In the genomic region with DNA sequence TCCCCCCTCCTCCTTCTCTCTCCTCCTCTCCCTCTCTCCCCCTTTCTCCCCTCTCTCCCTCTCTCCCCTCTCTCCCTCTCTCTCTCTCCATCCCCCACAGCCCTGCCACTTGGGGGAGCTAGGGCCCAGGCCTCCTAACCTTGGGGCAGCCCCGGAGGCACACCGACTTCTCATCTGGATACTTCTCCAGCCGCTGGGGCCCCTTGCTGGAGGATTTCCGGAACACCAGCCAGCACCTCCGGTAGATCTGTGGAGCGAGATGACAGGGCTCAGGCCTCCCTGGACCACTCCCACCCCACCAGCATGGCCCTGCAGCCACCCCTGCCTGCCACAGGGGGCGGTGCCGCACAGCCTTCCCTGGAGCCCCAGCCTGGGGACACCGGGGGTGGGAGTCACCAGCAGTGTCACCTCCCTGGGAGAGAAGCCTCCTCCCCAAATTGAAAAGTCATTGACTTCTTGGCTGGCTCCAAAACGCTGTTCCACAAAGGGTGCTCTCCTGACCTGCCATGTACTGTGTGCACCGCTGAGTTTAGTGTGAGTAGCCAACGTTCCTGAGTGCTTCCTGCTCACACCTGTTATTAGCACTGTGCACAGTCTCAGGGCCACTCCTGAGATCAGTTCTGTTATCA, we compare ENCODE assay signal across 8 cellular contexts. TPM values are rescaled to one million over a fixed set of nuclear protein-coding genes. Genes with fewer than 3 reads are reported as not detected.
DNase-seq lines count a peak whose midpoint lies in the region; ATAC-seq and TF ChIP-seq lines count a peak whose summit lies in the region.

No MANE protein-coding gene starts in this region.

- H3K27me3 Mint-ChIP-seq in CD8-positive, alpha-beta T cell (ENCODE audit: low read depth) = no peaks in the 10 kb centered on the region
- H3K27me3 Mint-ChIP-seq in activated naive CD4-positive, alpha-beta T cell treated with anti-CD3 and anti-CD28 coated beads for 36 hours (ENCODE audit: low read depth) = no peaks in the 10 kb centered on the region

- peak in 6 of 7 experiments; percentile 44 to 81 (median 71) for DNase-seq in CD8-positive, alpha-beta T cell
- DNase-seq in activated naive CD4-positive, alpha-beta T cell treated with anti-CD3 and anti-CD28 coated beads for 36 hours = peak; percentile 96
- peak; percentile 76 for DNase-seq in iPS DF 6.9 (ENCODE audit: low read depth, low spot score)
- DNase-seq in stimulated activated CD4-positive, alpha-beta T cell treated with anti-CD3 and anti-CD28 coated beads, TNF-alpha, amount 100 ng/mL, for 48 hours (ENCODE audit: low read depth in 3 of 3) = peak; percentile 47 to 81 (median 77)
- DNase-seq in SW 1271 (lab: John Stamatoyannopoulos, UW) = no peak

- H3K27ac ChIP-seq in CD8-positive, alpha-beta T cell (ENCODE audit: low read depth, low read length) = no peak overlapping the region
- H3K27ac ChIP-seq in iPS DF 6.9 (ENCODE audit: low read length) = no peak overlapping the region

- H3K27me3 ChIP-seq in CD8-positive, alpha-beta T cell (ENCODE audit: insufficient read depth, low read length) = no peaks in the 10 kb centered on the region
- no peaks in the 10 kb centered on the region for H3K27me3 ChIP-seq in iPS DF 6.9 (ENCODE audit: control insufficient read depth, insufficient read depth, low read length)

- no CpG with 5 or more reads among the region's 12 CpGs for WGBS in iPS DF 6.9 (ENCODE audit: insufficient coverage, insufficient read length)

- peaks cover 15% of the 10 kb centered on the region for H3K4me1 ChIP-seq in CD8-positive, alpha-beta T cell (ENCODE audit: insufficient read depth, low read length)
- H3K4me1 ChIP-seq in iPS DF 6.9 (ENCODE audit: control insufficient read depth, insufficient read depth, low read length) = peaks cover 19% of the 10 kb centered on the region

- peak overlapping the region; percentile 21 for H3K4me3 ChIP-seq in CD8-positive, alpha-beta T cell (ENCODE audit: low read depth, low read length)
- no peak overlapping the region for H3K4me3 ChIP-seq in iPS DF 6.9 (ENCODE audit: low read length)

- no peak overlapping the region for H3K27ac Mint-ChIP-seq in CD8-positive, alpha-beta T cell
- peak overlapping the region; percentile 63 for H3K27ac Mint-ChIP-seq in activated naive CD4-positive, alpha-beta T cell treated with anti-CD3 and anti-CD28 coated beads for 36 hours

- TF ChIP-seq CTCF in CD8-positive, alpha-beta T cell (IDR thresholded peaks at IDR 0.05) = peak; percentile 87

- peaks cover 22% of the 10 kb centered on the region for H3K36me3 Mint-ChIP-seq in CD8-positive, alpha-beta T cell
- peaks cover 4% of the 10 kb centered on the region for H3K36me3 Mint-ChIP-seq in activated naive CD4-positive, alpha-beta T cell treated with anti-CD3 and anti-CD28 coated beads for 36 hours (ENCODE audit: low read depth)

- H3K36me3 ChIP-seq in CD8-positive, alpha-beta T cell (ENCODE audit: insufficient read depth, low read length) = peaks cover 5% of the 10 kb centered on the region
- H3K36me3 ChIP-seq in iPS DF 6.9 (ENCODE audit: control insufficient read depth, insufficient read depth, low read length) = peaks cover 10% of the 10 kb centered on the region; the same call in 1 of the 2 replicates

- peaks cover 13% of the 10 kb centered on the region for H3K4me1 Mint-ChIP-seq in CD8-positive, alpha-beta T cell (ENCODE audit: low read depth)
- H3K4me1 Mint-ChIP-seq in activated naive CD4-positive, alpha-beta T cell treated with anti-CD3 and anti-CD28 coated beads for 36 hours (ENCODE audit: low read depth) = peaks cover 22% of the 10 kb centered on the region

- H3K9me3 Mint-ChIP-seq in CD8-positive, alpha-beta T cell = no peaks in the 10 kb centered on the region
- H3K9me3 Mint-ChIP-seq in activated naive CD4-positive, alpha-beta T cell treated with anti-CD3 and anti-CD28 coated beads for 36 hours = no peaks in the 10 kb centered on the region

- CTCF ChIA-PET in CD8-positive, alpha-beta T cell (lab: Charles Lee) = interaction anchor here (0.6 to 5.4 kb wide), 11 partner anchors 11 to 50 kb away, joined by 3 to 28 read pairs (median 4); a partner anchor contains a TSS
- CTCF ChIA-PET in activated naive CD4-positive, alpha-beta T cell treated with anti-CD3 and anti-CD28 coated beads for 36 hours (lab: Charles Lee) = interaction anchor here (0.9 to 6.0 kb wide), 10 partner anchors 11 to 126 kb away, joined by 3 to 71 read pairs (median 5); a partner anchor contains a TSS

- POLR2A ChIA-PET in CD8-positive, alpha-beta T cell (lab: Charles Lee) = interaction anchor here (0.8 to 1.2 kb wide), 2 partner anchors 14 to 44 kb away, joined by 3 to 5 read pairs; a partner anchor contains a TSS

- intact Hi-C loops in CD8-positive, alpha-beta T cell (cut with DNase I, micrococcal nuclease) = loop anchor here (1.0 kb wide), 2 partner anchors 43 to 100 kb away; no protein-coding TSS in a partner anchor
- intact Hi-C loops in activated naive CD4-positive, alpha-beta T cell treated with anti-CD3 and anti-CD28 coated beads for 36 hours (cut with micrococcal nuclease) = loop anchor here (1.0 to 2.0 kb wide), 8 partner anchors 10 to 259 kb away; a partner anchor contains a TSS

- peak overlapping the region; percentile 39 for H3K4me3 Mint-ChIP-seq in CD8-positive, alpha-beta T cell
- no peak overlapping the region for H3K4me3 Mint-ChIP-seq in activated naive CD4-positive, alpha-beta T cell treated with anti-CD3 and anti-CD28 coated beads for 36 hours

- ATAC-seq in CD8-positive, alpha-beta T cell = peak; percentile 98
- ATAC-seq in GM19351 (IDR thresholded peaks at IDR 0.05; ENCODE audit: unreplicated experiment) (peak; percentile 96), HG03378 (IDR thresholded peaks at IDR 0.05; ENCODE audit: unreplicated experiment) (peak; percentile 83), SK-N-SH treated with all-trans-retinoic acid at 6 μM for 48 hours (peak; percentile 60)

- no peaks in the 10 kb centered on the region for H3K9me3 ChIP-seq in CD8-positive, alpha-beta T cell (ENCODE audit: low read length)
- no peaks in the 10 kb centered on the region for H3K9me3 ChIP-seq in iPS DF 6.9 (ENCODE audit: control insufficient read depth, insufficient read depth, low read length)

TF ChIP-seq in SK-N-SH treated with all-trans-retinoic acid at 6 μM for 48 hours, 23 proteins besides CTCF, POLR2A, EP300 and RAD21 (continues in another document):
- TF ChIP-seq, protein P1, sequence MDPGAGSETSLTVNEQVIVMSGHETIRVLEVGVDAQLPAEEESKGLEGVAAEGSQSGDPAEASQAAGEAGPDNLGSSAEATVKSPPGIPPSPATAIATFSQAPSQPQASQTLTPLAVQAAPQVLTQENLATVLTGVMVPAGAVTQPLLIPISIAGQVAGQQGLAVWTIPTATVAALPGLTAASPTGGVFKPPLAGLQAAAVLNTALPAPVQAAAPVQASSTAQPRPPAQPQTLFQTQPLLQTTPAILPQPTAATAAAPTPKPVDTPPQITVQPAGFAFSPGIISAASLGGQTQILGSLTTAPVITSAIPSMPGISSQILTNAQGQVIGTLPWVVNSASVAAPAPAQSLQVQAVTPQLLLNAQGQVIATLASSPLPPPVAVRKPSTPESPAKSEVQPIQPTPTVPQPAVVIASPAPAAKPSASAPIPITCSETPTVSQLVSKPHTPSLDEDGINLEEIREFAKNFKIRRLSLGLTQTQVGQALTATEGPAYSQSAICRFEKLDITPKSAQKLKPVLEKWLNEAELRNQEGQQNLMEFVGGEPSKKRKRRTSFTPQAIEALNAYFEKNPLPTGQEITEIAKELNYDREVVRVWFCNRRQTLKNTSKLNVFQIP (CRISPR knock-in tag; IDR thresholded peaks at IDR 0.05; ENCODE audit: borderline replicate concordance, low read depth) = no peak
- TF ChIP-seq, protein P2, sequence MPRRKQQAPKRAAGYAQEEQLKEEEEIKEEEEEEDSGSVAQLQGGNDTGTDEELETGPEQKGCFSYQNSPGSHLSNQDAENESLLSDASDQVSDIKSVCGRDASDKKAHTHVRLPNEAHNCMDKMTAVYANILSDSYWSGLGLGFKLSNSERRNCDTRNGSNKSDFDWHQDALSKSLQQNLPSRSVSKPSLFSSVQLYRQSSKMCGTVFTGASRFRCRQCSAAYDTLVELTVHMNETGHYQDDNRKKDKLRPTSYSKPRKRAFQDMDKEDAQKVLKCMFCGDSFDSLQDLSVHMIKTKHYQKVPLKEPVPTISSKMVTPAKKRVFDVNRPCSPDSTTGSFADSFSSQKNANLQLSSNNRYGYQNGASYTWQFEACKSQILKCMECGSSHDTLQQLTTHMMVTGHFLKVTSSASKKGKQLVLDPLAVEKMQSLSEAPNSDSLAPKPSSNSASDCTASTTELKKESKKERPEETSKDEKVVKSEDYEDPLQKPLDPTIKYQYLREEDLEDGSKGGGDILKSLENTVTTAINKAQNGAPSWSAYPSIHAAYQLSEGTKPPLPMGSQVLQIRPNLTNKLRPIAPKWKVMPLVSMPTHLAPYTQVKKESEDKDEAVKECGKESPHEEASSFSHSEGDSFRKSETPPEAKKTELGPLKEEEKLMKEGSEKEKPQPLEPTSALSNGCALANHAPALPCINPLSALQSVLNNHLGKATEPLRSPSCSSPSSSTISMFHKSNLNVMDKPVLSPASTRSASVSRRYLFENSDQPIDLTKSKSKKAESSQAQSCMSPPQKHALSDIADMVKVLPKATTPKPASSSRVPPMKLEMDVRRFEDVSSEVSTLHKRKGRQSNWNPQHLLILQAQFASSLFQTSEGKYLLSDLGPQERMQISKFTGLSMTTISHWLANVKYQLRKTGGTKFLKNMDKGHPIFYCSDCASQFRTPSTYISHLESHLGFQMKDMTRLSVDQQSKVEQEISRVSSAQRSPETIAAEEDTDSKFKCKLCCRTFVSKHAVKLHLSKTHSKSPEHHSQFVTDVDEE (CRISPR knock-in tag; IDR thresholded peaks at IDR 0.05) = no peak
- TF ChIP-seq ARNTL (CRISPR knock-in tag; IDR thresholded peaks at IDR 0.05; ENCODE audit: borderline replicate concordance, low read depth) (no peak), PPARA (CRISPR knock-in tag; IDR thresholded peaks at IDR 0.05; ENCODE audit: borderline replicate concordance) (no peak), SNAI2 (CRISPR knock-in tag; IDR thresholded peaks at IDR 0.05) (no peak), ZFP30 (CRISPR knock-in tag; IDR thresholded peaks at IDR 0.05) (no peak)

RNA-seq across cellular contexts. Expression of a gene that starts 10.5 kb away (rescaled TPM):
- total RNA-seq in CD8-positive, alpha-beta T cell = 1 to 10 TPM; 1.7 to 1.9 TPM
- total RNA-seq in activated naive CD4-positive, alpha-beta T cell treated with anti-CD3 and anti-CD28 coated beads for 36 hours = 1 to 10 TPM; 5.0 to 6.2 TPM

RNA-seq across cellular contexts. Expression of a gene that starts 13.3 kb away (rescaled TPM):
- 100 to 1,000 TPM; 101 to 112 TPM for total RNA-seq in CD8-positive, alpha-beta T cell
- 10 to 100 TPM; 49.4 to 53.0 TPM for total RNA-seq in activated naive CD4-positive, alpha-beta T cell treated with anti-CD3 and anti-CD28 coated beads for 36 hours

RNA-seq across cellular contexts. Expression of a gene that starts 28.5 kb away (rescaled TPM):
- total RNA-seq in CD8-positive, alpha-beta T cell = 10 to 100 TPM in 1 of 2 experiments, 1 to 10 TPM in 1; 8.1 to 11.7 TPM
- total RNA-seq in activated naive CD4-positive, alpha-beta T cell treated with anti-CD3 and anti-CD28 coated beads for 36 hours = 10 to 100 TPM; 30.6 TPM

RNA-seq across cellular contexts. Expression of a gene that starts 28.6 kb away (rescaled TPM):
- total RNA-seq in CD8-positive, alpha-beta T cell = 10 to 100 TPM; 28.6 to 29.7 TPM
- 10 to 100 TPM; 29.5 to 31.0 TPM for total RNA-seq in activated naive CD4-positive, alpha-beta T cell treated with anti-CD3 and anti-CD28 coated beads for 36 hours

Comparison
In these comparisons a context has a peak if more than half of its experiments do, and no peak if none do; other contexts are left out.
1. DNase-seq: peak in CD8-positive, alpha-beta T cell (6 of 7), activated naive CD4-positive, alpha-beta T cell treated with anti-CD3 and anti-CD28 coated beads for 36 hours (single experiment), iPS DF 6.9 (single experiment) and stimulated activated CD4-positive, alpha-beta T cell treated with anti-CD3 and anti-CD28 coated beads, TNF-alpha, amount 100 ng/mL, for 48 hours (3 of 3); none in SW 1271 (0 of 2).
2. Peak in every context shown above with its lines, with median percentiles within 50 percentile points of each other: ATAC-seq.